Comparison of ENCODE assay signal across 8 cellular contexts in the genomic region with DNA sequence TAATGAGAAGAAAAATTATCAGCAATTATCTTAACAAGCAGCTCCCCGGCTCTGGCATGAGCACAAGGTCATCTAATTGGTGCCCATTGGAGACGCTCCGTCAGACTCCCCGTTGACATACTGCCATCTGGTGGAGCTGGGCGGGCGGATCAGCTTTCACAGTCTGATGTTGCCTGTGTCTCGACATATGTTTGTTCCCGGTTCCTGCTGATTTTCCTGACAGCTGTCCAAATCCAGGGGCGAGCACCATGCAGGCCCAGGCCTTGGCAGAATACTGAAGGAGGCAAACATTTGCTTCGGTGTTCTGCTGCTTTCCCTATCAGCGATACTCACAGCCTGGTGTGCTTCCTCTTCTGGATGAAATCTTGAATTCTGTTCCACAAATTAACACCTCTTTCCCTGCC. TPM values are rescaled to one million over a fixed set of nuclear protein-coding genes. Genes with fewer than 3 reads are reported as not detected.
A peak's percentile ranks its signal among the peaks of the same experiment; 100 is the strongest.
DNase-seq lines count a peak whose midpoint lies in the region; ATAC-seq and TF ChIP-seq lines count a peak whose summit lies in the region.

No MANE protein-coding gene starts in this region.

- CTCF ChIA-PET in SK-N-SH (lab: Yijun Ruan, JAX): interaction anchor here (0.6 to 4.0 kb wide), 47 partner anchors 9 to 530 kb away, joined by 3 to 58 read pairs (median 4); a partner anchor contains a TSS

- TF ChIP-seq EP300 in SK-N-SH (IDR thresholded peaks at IDR 0.05; ENCODE audit: borderline replicate concordance in 1 of 2, low read depth in 1 of 2, low read length in 1 of 2): no peak

- peak; percentile 92 for TF ChIP-seq CTCF in SK-N-SH (IDR thresholded peaks at IDR 0.05)

- H3K36me3 ChIP-seq in HAP-1 (replicated peaks) (no peaks in the 10 kb centered on the region), SK-N-SH (replicated peaks in 1 of 2; ENCODE audit: control insufficient read depth in 1 of 2, insufficient read depth in 2 of 2, low read length in 1 of 2) (no peaks in the 10 kb centered on the region)

- no peak overlapping the region for H3K4me2 ChIP-seq in SK-N-SH

- H3K9me2 ChIP-seq in SK-N-SH: no peaks in the 10 kb centered on the region

- no peaks in the 10 kb centered on the region for H3K9me3 Mint-ChIP-seq in activated naive CD4-positive, alpha-beta T cell treated with anti-CD3 and anti-CD28 coated beads, Interleukin-2, amount 50 U/mL, for 72 hours

- WGBS in SK-N-SH (ENCODE audit: low lambda C conversion rate): 12% methylated on average over 6 of the region's 11 CpGs

- peak; percentile 73 for DNase-seq in EL
- peak; percentile 64 to 88 for DNase-seq in HAP-1 (ENCODE audit: low spot score in 2 of 2)
- peak; percentile 62 for DNase-seq in NAMALWA (ENCODE audit: low spot score)
- DNase-seq in SK-N-SH: peak; percentile 77
- peak; percentile 60 to 66 for DNase-seq in activated naive CD4-positive, alpha-beta T cell treated with anti-CD3 and anti-CD28 coated beads, Interleukin-2, amount 50 U/mL, for 72 hours (ENCODE audit: low spot score in 2 of 2)
- peak; percentile 89 for DNase-seq in Right ventricle myocardium superior
- DNase-seq in posterior vena cava (ENCODE audit: low spot score): peak; percentile 93
- peak; percentile 82 for DNase-seq in ureter (ENCODE audit: low spot score)

- intact Hi-C loops in Right ventricle myocardium superior (cut with DNase I): loop anchor here (2.0 kb wide), 1 partner anchor 215 kb away; no protein-coding TSS in a partner anchor
- intact Hi-C loops in posterior vena cava (cut with DNase I): loop anchor here (5.0 to 10.0 kb wide), 2 partner anchors 47 to 215 kb away; no protein-coding TSS in a partner anchor

- peak; percentile 78 to 83 for ATAC-seq in activated naive CD4-positive, alpha-beta T cell treated with anti-CD3 and anti-CD28 coated beads, Interleukin-2, amount 50 U/mL, for 72 hours
- ATAC-seq in Right ventricle myocardium superior (ENCODE audit: poor library complexity): peak; percentile 98

- H3K27ac ChIP-seq in SK-N-SH (ENCODE audit: low read depth in 2 of 2, low read length in 1 of 2): no peak overlapping the region

- peak overlapping the region; percentile 81; the same call in 1 of the 2 replicates for H2AFZ ChIP-seq in SK-N-SH (ENCODE audit: low read depth)

- H3K9me3 ChIP-seq in HAP-1: no peaks in the 10 kb centered on the region
- H3K9me3 ChIP-seq in SK-N-SH: no peaks in the 10 kb centered on the region

- H3K36me3 Mint-ChIP-seq in activated naive CD4-positive, alpha-beta T cell treated with anti-CD3 and anti-CD28 coated beads, Interleukin-2, amount 50 U/mL, for 72 hours: no peaks in the 10 kb centered on the region

- in situ Hi-C loops in HAP-1 (cut with MboI; ENCODE audit: low sequenced_read_pairs): loop anchor here (5.0 kb wide), 2 partner anchors 220 to 445 kb away; no protein-coding TSS in a partner anchor

- peak; percentile 94 for TF ChIP-seq RAD21 in SK-N-SH (IDR thresholded peaks at IDR 0.05; ENCODE audit: low read length)

- H3K27me3 ChIP-seq in HAP-1 (ENCODE audit: low read depth) (no peaks in the 10 kb centered on the region), SK-N-SH (ENCODE audit: insufficient read depth) (no peaks in the 10 kb centered on the region)

- H3F3A ChIP-seq in SK-N-SH (replicated peaks; ENCODE audit: insufficient read depth): no peaks in the 10 kb centered on the region

- H3K4me3 ChIP-seq in HAP-1 (no peak overlapping the region), SK-N-SH (ENCODE audit: low read depth in 2 of 2, low read length in 1 of 2) (peak overlapping the region in 1 of 2 experiments; percentile 2; a peak in 1 of 4 replicates)

- no peak overlapping the region for H3K9ac ChIP-seq in SK-N-SH

- H3K79me2 ChIP-seq in SK-N-SH (ENCODE audit: insufficient read depth): no peaks in the 10 kb centered on the region

- no peaks in the 10 kb centered on the region for H4K20me1 ChIP-seq in SK-N-SH (ENCODE audit: insufficient read depth)

- H3K27ac Mint-ChIP-seq in activated naive CD4-positive, alpha-beta T cell treated with anti-CD3 and anti-CD28 coated beads, Interleukin-2, amount 50 U/mL, for 72 hours: no peak overlapping the region

- POLR2A ChIA-PET in SK-N-SH (lab: Yijun Ruan, JAX): no interaction called here

- no peaks in the 10 kb centered on the region for H3K4me1 ChIP-seq in HAP-1
- H3K4me1 ChIP-seq in SK-N-SH (ENCODE audit: control insufficient read depth in 1 of 2, insufficient read depth in 2 of 2, low read depth in 1 of 2, low read length in 1 of 2): no peaks in the 10 kb centered on the region; a peak in 1 of 4 replicates

TF ChIP-seq in SK-N-SH, 30 proteins besides CTCF, POLR2A, EP300 and RAD21:
- TF ChIP-seq FOXJ3 (CRISPR knock-in tag; IDR thresholded peaks at IDR 0.05) (no peak), FOXM1 (IDR thresholded peaks at IDR 0.05; ENCODE audit: low read depth) (no peak), MXI1 (IDR thresholded peaks at IDR 0.05; ENCODE audit: low read depth, low read length) (peak; percentile 73; the same call in 1 of the 2 replicates), SMC3 (IDR thresholded peaks at IDR 0.05; ENCODE audit: low read depth, low read length) (peak; percentile 99), CHD2 (IDR thresholded peaks at IDR 0.05; ENCODE audit: low read length, partially characterized antibody) (peak; percentile 33), ELF1 (IDR thresholded peaks at IDR 0.05) (no peak), FOSL2 (IDR thresholded peaks at IDR 0.05; ENCODE audit: borderline replicate concordance, low read depth) (no peak), RCOR1 (IDR thresholded peaks at IDR 0.05; ENCODE audit: low read length) (peak; percentile 14; the same call in 1 of the 2 replicates)
- TF ChIP-seq, protein P1, sequence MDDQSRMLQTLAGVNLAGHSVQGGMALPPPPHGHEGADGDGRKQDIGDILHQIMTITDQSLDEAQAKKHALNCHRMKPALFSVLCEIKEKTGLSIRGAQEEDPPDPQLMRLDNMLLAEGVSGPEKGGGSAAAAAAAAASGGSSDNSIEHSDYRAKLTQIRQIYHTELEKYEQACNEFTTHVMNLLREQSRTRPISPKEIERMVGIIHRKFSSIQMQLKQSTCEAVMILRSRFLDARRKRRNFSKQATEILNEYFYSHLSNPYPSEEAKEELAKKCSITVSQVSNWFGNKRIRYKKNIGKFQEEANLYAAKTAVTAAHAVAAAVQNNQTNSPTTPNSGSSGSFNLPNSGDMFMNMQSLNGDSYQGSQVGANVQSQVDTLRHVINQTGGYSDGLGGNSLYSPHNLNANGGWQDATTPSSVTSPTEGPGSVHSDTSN (IDR thresholded peaks at IDR 0.05): no peak
- TF ChIP-seq, protein P2, sequence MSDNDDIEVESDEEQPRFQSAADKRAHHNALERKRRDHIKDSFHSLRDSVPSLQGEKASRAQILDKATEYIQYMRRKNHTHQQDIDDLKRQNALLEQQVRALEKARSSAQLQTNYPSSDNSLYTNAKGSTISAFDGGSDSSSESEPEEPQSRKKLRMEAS (IDR thresholded peaks at IDR 0.05; ENCODE audit: low read depth): 0 out of 2 replicates have a peak, but pooled peaks have one; percentile 20
- TF ChIP-seq, protein P3, sequence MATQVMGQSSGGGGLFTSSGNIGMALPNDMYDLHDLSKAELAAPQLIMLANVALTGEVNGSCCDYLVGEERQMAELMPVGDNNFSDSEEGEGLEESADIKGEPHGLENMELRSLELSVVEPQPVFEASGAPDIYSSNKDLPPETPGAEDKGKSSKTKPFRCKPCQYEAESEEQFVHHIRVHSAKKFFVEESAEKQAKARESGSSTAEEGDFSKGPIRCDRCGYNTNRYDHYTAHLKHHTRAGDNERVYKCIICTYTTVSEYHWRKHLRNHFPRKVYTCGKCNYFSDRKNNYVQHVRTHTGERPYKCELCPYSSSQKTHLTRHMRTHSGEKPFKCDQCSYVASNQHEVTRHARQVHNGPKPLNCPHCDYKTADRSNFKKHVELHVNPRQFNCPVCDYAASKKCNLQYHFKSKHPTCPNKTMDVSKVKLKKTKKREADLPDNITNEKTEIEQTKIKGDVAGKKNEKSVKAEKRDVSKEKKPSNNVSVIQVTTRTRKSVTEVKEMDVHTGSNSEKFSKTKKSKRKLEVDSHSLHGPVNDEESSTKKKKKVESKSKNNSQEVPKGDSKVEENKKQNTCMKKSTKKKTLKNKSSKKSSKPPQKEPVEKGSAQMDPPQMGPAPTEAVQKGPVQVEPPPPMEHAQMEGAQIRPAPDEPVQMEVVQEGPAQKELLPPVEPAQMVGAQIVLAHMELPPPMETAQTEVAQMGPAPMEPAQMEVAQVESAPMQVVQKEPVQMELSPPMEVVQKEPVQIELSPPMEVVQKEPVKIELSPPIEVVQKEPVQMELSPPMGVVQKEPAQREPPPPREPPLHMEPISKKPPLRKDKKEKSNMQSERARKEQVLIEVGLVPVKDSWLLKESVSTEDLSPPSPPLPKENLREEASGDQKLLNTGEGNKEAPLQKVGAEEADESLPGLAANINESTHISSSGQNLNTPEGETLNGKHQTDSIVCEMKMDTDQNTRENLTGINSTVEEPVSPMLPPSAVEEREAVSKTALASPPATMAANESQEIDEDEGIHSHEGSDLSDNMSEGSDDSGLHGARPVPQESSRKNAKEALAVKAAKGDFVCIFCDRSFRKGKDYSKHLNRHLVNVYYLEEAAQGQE (IDR thresholded peaks at IDR 0.05; ENCODE audit: low read depth, low read length): no peak

RNA-seq across cellular contexts. Expression of a gene that starts 43.8 kb away (rescaled TPM):
- not detected in 2 replicates for polyA plus RNA-seq in SK-N-SH (2012; rRNA removed)
- polyA plus RNA-seq in SK-N-SH (2012; cell fraction: cytosol; rRNA removed): 0.01 TPM in 1 of 2 replicates, not detected in the other
- polyA plus RNA-seq in SK-N-SH (2012; cell fraction: nucleus; rRNA removed): not detected in 2 replicates
- 1 to 10 TPM in 1 of 2 donors, under 1 TPM in 1; 0.16 to 6.1 TPM for total RNA-seq in activated naive CD4-positive, alpha-beta T cell treated with anti-CD3 and anti-CD28 coated beads, Interleukin-2, amount 50 U/mL, for 72 hours
- not detected for total RNA-seq in Right ventricle myocardium superior
- not detected for total RNA-seq in posterior vena cava
- total RNA-seq in ureter: 0.55 TPM
